8 cellular contexts compared by ENCODE assay signal in genomic region chr5:52989025-52989780, GRCh38. TPM values are rescaled to one million over a fixed set of nuclear protein-coding genes. Genes with fewer than 3 reads are reported as not detected.
DNase-seq lines count a peak whose midpoint lies in the region; ATAC-seq and TF ChIP-seq lines count a peak whose summit lies in the region.

ITGA2 (plus strand) TSS chr5:52989352; CDS start chr5:52989469, 117 bp downstream.

- H3K4me3 ChIP-seq in GM12875 (ENCODE audit: low read depth, low read length) (peak within 1 kb of the TSS; percentile 23), Panc1 (ENCODE audit: low read depth in 2 of 2, low read length in 2 of 2) (peak within 1 kb of the TSS; percentile 80 to 92), right cardiac atrium (ENCODE audit: low read length) (peak within 1 kb of the TSS; percentile 63), psoas muscle (peak within 1 kb of the TSS; percentile 75)

- H3K4me1 ChIP-seq in Panc1 (ENCODE audit: control insufficient read depth, insufficient read depth, low read length) (peaks cover 38% of the 10 kb centered on the region), right cardiac atrium (ENCODE audit: control insufficient read depth, insufficient read depth, low read length) (no peaks in the 10 kb centered on the region), psoas muscle (peaks cover 9% of the 10 kb centered on the region)

- CTCF ChIA-PET in Panc1 (lab: Charles Lee): interaction anchor here (1.1 kb wide), 1 partner anchor 22 kb away, joined by 4 read pairs; no protein-coding TSS in a partner anchor

- in situ Hi-C loops in Panc1 (cut with HindIII; ENCODE audit: low pct_unique_long_range_greater_than_20kb, low sequenced_read_pairs): no loop called here

- ATAC-seq in HG02852 (IDR thresholded peaks at IDR 0.05; ENCODE audit: unreplicated experiment) (peak; percentile 61), Panc1 (peak; percentile 89), right cardiac atrium (peak; percentile 86 to 92), psoas muscle (peak; percentile 42 to 78 (median 60))

- POLR2A ChIA-PET in Panc1 (lab: Charles Lee): no interaction called here

- H3K36me3 ChIP-seq in Panc1 (ENCODE audit: control insufficient read depth, insufficient read depth, low read length): peaks cover 4% of the 10 kb centered on the region; the same call in 1 of the 2 replicates
- H3K36me3 ChIP-seq in psoas muscle (ENCODE audit: insufficient read depth in 1 of 2, low read depth in 1 of 2): no peaks in the 10 kb centered on the region

- H3K27me3 ChIP-seq in Panc1 (ENCODE audit: control insufficient read depth, insufficient read depth, low read length): no peaks in the 10 kb centered on the region
- H3K27me3 ChIP-seq in right cardiac atrium (ENCODE audit: control insufficient read depth, insufficient read depth): no peaks in the 10 kb centered on the region
- H3K27me3 ChIP-seq in psoas muscle (ENCODE audit: insufficient read depth in 3 of 3, low read length in 2 of 3): peaks cover 0 to 29% (median 2%) of the 10 kb centered on the region in 3 donors

- DNase-seq in Panc1 (ENCODE audit: low read depth, low spot score) (no peak), amniotic epithelial cell (ENCODE audit: low read depth) (peak; percentile 42), right cardiac atrium (peak; percentile 53 to 69 (median 69)), psoas muscle (peak; percentile 35 to 57), NCI-H2196 (lab: John Stamatoyannopoulos, UW; ENCODE audit: unreplicated experiment) (no peak), inferior parietal cortex (ENCODE audit: extremely low spot score) (no peak)

- WGBS in right cardiac atrium: under 1% methylated on average over 64 of the region's 64 CpGs
- 1% methylated on average over 37 to 64 of the region's 64 CpGs for WGBS in psoas muscle, 3 donors

- TF ChIP-seq CTCF in GM12875 (IDR thresholded peaks at IDR 0.05; ENCODE audit: borderline replicate concordance, insufficient read depth, low read depth, low read length): no peak
- no peak for TF ChIP-seq CTCF in Panc1 (IDR thresholded peaks at IDR 0.05)
- TF ChIP-seq CTCF in psoas muscle (IDR thresholded peaks at IDR 0.05): no peak

- H3K9me3 ChIP-seq in Panc1 (ENCODE audit: control insufficient read depth, insufficient read depth, low read depth, low read length): no peaks in the 10 kb centered on the region
- H3K9me3 ChIP-seq in right cardiac atrium (ENCODE audit: control insufficient read depth, low read length): no peaks in the 10 kb centered on the region
- no peaks in the 10 kb centered on the region for H3K9me3 ChIP-seq in psoas muscle

- intact Hi-C loops in Panc1 (cut with micrococcal nuclease; ENCODE audit: unreplicated experiment) (no loop called here), right cardiac atrium (cut with DNase I) (no loop called here), psoas muscle (cut with DNase I) (loop anchor here in 1 of 2 donors (5.0 kb wide), 1 partner anchor 43 kb away; no protein-coding TSS in a partner anchor)

- H3K27ac ChIP-seq in Panc1 (ENCODE audit: low read length) (peak within 1 kb of the TSS; percentile 92), right cardiac atrium (ENCODE audit: low read length) (no peak within 1 kb of the TSS), psoas muscle (peak within 1 kb of the TSS; percentile 40)

- no TSS peak for BruUV-seq in Panc1 (replicated peaks; lab: Mats Ljungman, UMichigan)

RNA-seq across cellular contexts. Expression of gene ITGA2, which starts in this region (rescaled TPM):
- total RNA-seq in Panc1 (2021; ENCODE audit: unreplicated experiment): 41.8 TPM
- polyA plus RNA-seq in Panc1 (2012; ENCODE audit: insufficient read length): 10.0 TPM
- 1 to 10 TPM; 1.3 to 5.2 (median 1.8) TPM for total RNA-seq in right cardiac atrium
- 0.50 TPM for polyA plus RNA-seq in right cardiac atrium
- under 1 TPM; 0.36 to 0.91 (median 0.68) TPM for total RNA-seq in psoas muscle
- polyA plus RNA-seq in psoas muscle: under 1 TPM; 0.10 to 0.86 (median 0.17) TPM

Comparison
In these comparisons a context has a peak if more than half of its experiments do, and no peak if none do; other contexts are left out.
1. Peak in DNase-seq, ATAC-seq, H3K4me3 ChIP-seq and H3K27ac ChIP-seq in psoas muscle; RNA of the gene not detected or under 1 TPM.
2. H3K4me3 ChIP-seq: peak in every context shown above with its lines; median percentile 86 in Panc1; 75 in psoas muscle; 63 in right cardiac atrium; 23 in GM12875.
3. DNase-seq: peak in amniotic epithelial cell (single experiment) and right cardiac atrium (3 of 3); none in Panc1 (single experiment), NCI-H2196 (single experiment) and inferior parietal cortex (single experiment).
4. Peak in every context shown above with its lines, with median percentiles within 50 percentile points of each other: ATAC-seq.